In genomic region chr20:50381053-50381732, GRCh38 we compare ENCODE assay signal across 10 cellular contexts.
DNase-seq lines count a peak whose midpoint lies in the region; ATAC-seq, FAIRE-seq and TF ChIP-seq lines count a peak whose summit lies in the region.
"Had no signal": no experiment of that assay in that cellular context is flagged by ENCODE, and none has a peak within 500 bp of the region (broad histone marks: within the 10 kb centered on the region; RNA-seq: fewer than 3 reads in every experiment).

No MANE protein-coding gene starts in this region.

- peak overlapping the region in 1 of 2 donors; percentile 38 for H3K9ac ChIP-seq in mucosa of rectum (ENCODE audit: low read depth in 1 of 2, low read length in 2 of 2)

- H3K4me1 ChIP-seq in mucosa of rectum (ENCODE audit: control insufficient read depth in 2 of 2, insufficient read depth in 2 of 2, low read length in 2 of 2) (peaks cover 44 to 55% of the 10 kb centered on the region in 2 donors), vagina (peaks cover 38% of the 10 kb centered on the region)

- no peak overlapping the region for H3K4me3 Mint-ChIP-seq in stimulated activated naive CD8-positive, alpha-beta T cell treated with anti-CD3 and anti-CD28 coated beads, Interleukin-15, Interleukin-2, amounts not matched to agents 100 ng/mL and 50 ng/mL, for 24 hours
- peak overlapping the region; percentile 73 for H3K4me3 Mint-ChIP-seq in activated naive CD8-positive, alpha-beta T cell treated with anti-CD3 and anti-CD28 coated beads, Interleukin-2, amount 10 ng/mL, durations not matched to agents 7 days and 5 days

- FAIRE-seq in RCC 7860 (lab: Jason Lieb, UNC): no peak

- H3K4me1 Mint-ChIP-seq in stimulated activated naive CD8-positive, alpha-beta T cell treated with anti-CD3 and anti-CD28 coated beads, Interleukin-15, Interleukin-2, amounts not matched to agents 100 ng/mL and 50 ng/mL, for 24 hours (ENCODE audit: low read depth): peaks cover 44% of the 10 kb centered on the region
- H3K4me1 Mint-ChIP-seq in activated naive CD8-positive, alpha-beta T cell treated with anti-CD3 and anti-CD28 coated beads, Interleukin-2, amount 10 ng/mL, durations not matched to agents 7 days and 5 days: peaks cover 58% of the 10 kb centered on the region

- H3K36me3 ChIP-seq in mucosa of rectum (ENCODE audit: control insufficient read depth in 2 of 2, insufficient read depth in 2 of 2, low read length in 2 of 2) (no peaks in the 10 kb centered on the region), vagina (no peaks in the 10 kb centered on the region)

- ATAC-seq in stimulated activated naive CD8-positive, alpha-beta T cell treated with anti-CD3 and anti-CD28 coated beads, Interleukin-15, Interleukin-2, amounts not matched to agents 100 U/mL and 50 U/mL, for 24 hours: no peak
- ATAC-seq in activated naive CD8-positive, alpha-beta T cell treated with anti-CD3 and anti-CD28 coated beads, Interleukin-2, amount 10 ng/mL, durations not matched to agents 7 days and 5 days (ENCODE audit: low read depth): no peak

- no peak for TF ChIP-seq POLR2A in vagina (IDR thresholded peaks at IDR 0.05)

- intact Hi-C loops in vagina (cut with DNase I): loop anchor here (5.0 kb wide), 1 partner anchor 71 kb away; no protein-coding TSS in a partner anchor

- no peaks in the 10 kb centered on the region for H3K36me3 Mint-ChIP-seq in stimulated activated naive CD8-positive, alpha-beta T cell treated with anti-CD3 and anti-CD28 coated beads, Interleukin-15, Interleukin-2, amounts not matched to agents 100 ng/mL and 50 ng/mL, for 24 hours (ENCODE audit: low read depth)
- H3K36me3 Mint-ChIP-seq in activated naive CD8-positive, alpha-beta T cell treated with anti-CD3 and anti-CD28 coated beads, Interleukin-2, amount 10 ng/mL, durations not matched to agents 7 days and 5 days: peaks cover 3% of the 10 kb centered on the region

- POLR2A ChIA-PET in activated naive CD8-positive, alpha-beta T cell treated with anti-CD3 and anti-CD28 coated beads, Interleukin-2, amount 10 ng/mL, durations not matched to agents 7 days and 5 days (lab: Charles Lee): no interaction called here

- no peaks in the 10 kb centered on the region for H3K9me3 ChIP-seq in mucosa of rectum (ENCODE audit: control insufficient read depth in 2 of 2, low read length in 2 of 2)
- no peaks in the 10 kb centered on the region for H3K9me3 ChIP-seq in vagina

- H3K4me3 ChIP-seq in mucosa of rectum (ENCODE audit: low read length in 2 of 2) (no peak overlapping the region), vagina (no peak overlapping the region)

- H3K27me3 ChIP-seq in mucosa of rectum (ENCODE audit: control insufficient read depth in 2 of 2, insufficient read depth in 2 of 2, low read length in 2 of 2): no peaks in the 10 kb centered on the region
- no peaks in the 10 kb centered on the region for H3K27me3 ChIP-seq in vagina

- peak overlapping the region; percentile 10 for H3K27ac Mint-ChIP-seq in stimulated activated naive CD8-positive, alpha-beta T cell treated with anti-CD3 and anti-CD28 coated beads, Interleukin-15, Interleukin-2, amounts not matched to agents 100 ng/mL and 50 ng/mL, for 24 hours
- peak overlapping the region; percentile 81 for H3K27ac Mint-ChIP-seq in activated naive CD8-positive, alpha-beta T cell treated with anti-CD3 and anti-CD28 coated beads, Interleukin-2, amount 10 ng/mL, durations not matched to agents 7 days and 5 days

- no peak for TF ChIP-seq CTCF in vagina (IDR thresholded peaks at IDR 0.05)

- H3K27ac ChIP-seq in mucosa of rectum (ENCODE audit: low read depth in 2 of 2, low read length in 2 of 2): peak overlapping the region; percentile 74 to 91
- peak overlapping the region; percentile 74 for H3K27ac ChIP-seq in vagina

- DNase-seq in stimulated activated naive CD8-positive, alpha-beta T cell treated with anti-CD3 and anti-CD28 coated beads, Interleukin-15, Interleukin-2, amounts not matched to agents 100 U/mL and 50 U/mL, for 24 hours: no peak
- DNase-seq in activated naive CD8-positive, alpha-beta T cell treated with anti-CD3 and anti-CD28 coated beads, Interleukin-2, amount 10 ng/mL, durations not matched to agents 7 days and 5 days: no peak
- DNase-seq in vagina (ENCODE audit: extremely low spot score in 2 of 2) (no peak), ecto neural progenitor cell (ENCODE audit: low spot score) (no peak), RCC 7860 (ENCODE audit: low spot score) (no peak), HK-2 (ENCODE audit: unreplicated experiment) (no peak)
- DNase-seq: NCI-H2081 treated with DMSO at 0.1 percent for 48 hours, occipital lobe had no signal

- no peaks in the 10 kb centered on the region for H3K9me3 Mint-ChIP-seq in stimulated activated naive CD8-positive, alpha-beta T cell treated with anti-CD3 and anti-CD28 coated beads, Interleukin-15, Interleukin-2, amounts not matched to agents 100 ng/mL and 50 ng/mL, for 24 hours
- H3K9me3 Mint-ChIP-seq in activated naive CD8-positive, alpha-beta T cell treated with anti-CD3 and anti-CD28 coated beads, Interleukin-2, amount 10 ng/mL, durations not matched to agents 7 days and 5 days: no peaks in the 10 kb centered on the region

- no peaks in the 10 kb centered on the region for H3K27me3 Mint-ChIP-seq in stimulated activated naive CD8-positive, alpha-beta T cell treated with anti-CD3 and anti-CD28 coated beads, Interleukin-15, Interleukin-2, amounts not matched to agents 100 ng/mL and 50 ng/mL, for 24 hours
- H3K27me3 Mint-ChIP-seq in activated naive CD8-positive, alpha-beta T cell treated with anti-CD3 and anti-CD28 coated beads, Interleukin-2, amount 10 ng/mL, durations not matched to agents 7 days and 5 days: no peaks in the 10 kb centered on the region
